23 cellular contexts compared by ENCODE assay signal in the genomic region with DNA sequence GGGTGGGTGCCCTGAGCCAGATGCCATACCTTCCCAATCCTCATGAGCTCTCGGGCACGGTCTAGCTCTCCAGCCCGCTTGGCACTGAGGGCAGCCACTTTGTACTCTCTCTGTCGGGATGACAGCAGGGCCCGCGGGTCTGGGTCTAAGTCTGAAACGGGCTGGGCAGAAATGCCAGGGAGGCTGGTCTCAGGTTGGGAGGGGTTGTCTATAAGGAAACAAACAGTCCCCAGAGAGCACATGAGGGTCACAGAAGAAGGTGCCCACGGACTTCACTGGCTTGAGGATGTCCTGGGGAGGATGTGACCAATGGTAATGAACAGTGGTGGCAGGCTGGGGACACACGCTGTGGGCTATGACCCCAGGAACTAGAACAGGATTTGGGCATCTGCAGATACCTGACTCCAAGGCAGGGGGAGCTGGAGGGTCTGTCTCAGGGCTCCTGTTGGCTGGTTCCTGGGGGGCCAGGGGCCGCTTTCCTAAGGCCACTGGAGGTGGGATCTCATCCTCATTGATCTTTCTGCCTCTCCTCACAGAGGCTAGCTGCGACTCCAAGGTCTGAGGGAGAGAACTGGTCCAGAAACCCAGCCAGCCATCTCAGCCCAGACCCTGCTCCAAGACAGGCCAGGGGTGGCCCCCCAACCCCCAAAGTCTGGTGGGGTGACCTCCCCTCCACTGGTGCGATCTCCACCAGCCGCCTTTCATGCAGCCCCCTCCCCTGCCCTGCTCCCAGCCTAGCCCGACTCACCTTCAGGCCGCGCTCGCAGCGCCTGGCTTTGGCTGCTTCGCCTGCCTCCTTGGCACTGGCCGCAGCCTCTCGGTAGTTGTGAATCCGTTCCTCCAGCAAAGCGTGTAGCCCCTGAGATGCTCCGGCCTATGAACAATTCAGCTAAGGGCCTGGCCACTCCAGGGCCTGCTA. TPM values are rescaled to one million over a fixed set of nuclear protein-coding genes. Genes with fewer than 3 reads are reported as not detected.
A peak's percentile ranks its signal among the peaks of the same experiment; 100 is the strongest.
DNase-seq lines count a peak whose midpoint lies in the region; ATAC-seq, FAIRE-seq and TF ChIP-seq lines count a peak whose summit lies in the region.
"Had no signal": no experiment of that assay in that cellular context is flagged by ENCODE, and none has a peak within 500 bp of the region (broad histone marks: within the 10 kb centered on the region; RNA-seq: fewer than 3 reads in every experiment).

No MANE protein-coding gene starts in this region.

- no peak overlapping the region for H3K9ac ChIP-seq in H9 (ENCODE audit: extremely low read depth, insufficient read length, low read length)
- no peak overlapping the region for H3K9ac ChIP-seq in K562 (ENCODE audit: insufficient read depth in 1 of 2, low read depth in 2 of 2, low read length in 2 of 2)
- H3K9ac ChIP-seq: BLaER1 had no signal

- in situ Hi-C loops in GM13976 (cut with MboI; ENCODE audit: low sequenced_read_pairs, unreplicated experiment), result no loop called here
- in situ Hi-C loops in K562 (cut with MboI), result no loop called here
- in situ Hi-C loops in G401 (cut with HindIII; ENCODE audit: low sequenced_read_pairs), result no loop called here

- no peaks in the 10 kb centered on the region for H3K9me3 Mint-ChIP-seq in H9
- H3K9me3 Mint-ChIP-seq in naive thymus-derived CD4-positive, alpha-beta T cell, result no peaks in the 10 kb centered on the region
- no peaks in the 10 kb centered on the region for H3K9me3 Mint-ChIP-seq in effector memory CD8-positive, alpha-beta T cell
- H3K9me3 Mint-ChIP-seq: CD4-positive, alpha-beta T cell; HFFc6 had no signal

- no peak overlapping the region for H2BK5ac ChIP-seq in H9 (ENCODE audit: insufficient read length, low read length)

- H2BK20ac ChIP-seq in H9 (ENCODE audit: low read depth, low read length, poor library complexity, severe bottlenecking), result no peak overlapping the region

- H3K4me1 Mint-ChIP-seq in H9, result peaks cover 5 to 7% of the 10 kb centered on the region in 2 experiments
- peaks cover 17 to 29% (median 23%) of the 10 kb centered on the region in 7 donors for H3K4me1 Mint-ChIP-seq in naive thymus-derived CD4-positive, alpha-beta T cell
- peaks cover 17 to 21% of the 10 kb centered on the region in 2 donors for H3K4me1 Mint-ChIP-seq in effector memory CD8-positive, alpha-beta T cell (ENCODE audit: low read depth in 2 of 2)

- no peak overlapping the region for H3K4me3 ChIP-seq in K562
- no peak overlapping the region for H3K4me3 ChIP-seq in naive thymus-derived CD4-positive, alpha-beta T cell (ENCODE audit: low read length)
- H3K4me3 ChIP-seq: BLaER1, SK-N-MC had no signal

- no peak for TF ChIP-seq POLR2A in K562 (conservative IDR thresholded peaks at IDR 0.05)

- no peaks in the 10 kb centered on the region for H3K27me3 ChIP-seq in H9 (ENCODE audit: insufficient read depth, low read length)
- no peaks in the 10 kb centered on the region for H3K27me3 ChIP-seq in K562 (ENCODE audit: control insufficient read depth in 2 of 2, insufficient read depth in 2 of 2, low read length in 2 of 2)
- H3K27me3 ChIP-seq in naive thymus-derived CD4-positive, alpha-beta T cell (ENCODE audit: control insufficient read depth in 2 of 2, insufficient read depth in 2 of 2, low read length in 2 of 2), result no peaks in the 10 kb centered on the region
- H3K27me3 ChIP-seq: BLaER1 had no signal

- H3K79me2 ChIP-seq in H9 (ENCODE audit: insufficient read depth, low read length), result no peaks in the 10 kb centered on the region
- peaks cover 12% of the 10 kb centered on the region for H3K79me2 ChIP-seq in K562 (ENCODE audit: control insufficient read depth, insufficient read depth, low read length)

- no peak overlapping the region for H3K27ac ChIP-seq in H9 (ENCODE audit: insufficient read length, low read depth, low read length)
- H3K27ac ChIP-seq in K562 (ENCODE audit: extremely low read depth, low read depth, low read length), result no peak overlapping the region
- H3K27ac ChIP-seq in naive thymus-derived CD4-positive, alpha-beta T cell (ENCODE audit: low read depth, low read length), result peak overlapping the region; percentile 3
- H3K27ac ChIP-seq: BLaER1, HL-60, SK-N-MC had no signal

- no peak for FAIRE-seq in K562 (lab: Jason Lieb, UNC)
- FAIRE-seq: GM19239, H54 had no signal

- no peak overlapping the region; a peak in 1 of 7 replicates for H3K27ac Mint-ChIP-seq in H9
- H3K27ac Mint-ChIP-seq in naive thymus-derived CD4-positive, alpha-beta T cell, result peak overlapping the region in 3 of 9 donors; percentile 30 to 71 (median 61)
- H3K27ac Mint-ChIP-seq in effector memory CD8-positive, alpha-beta T cell, result peak overlapping the region in 1 of 2 donors; percentile 49
- H3K27ac Mint-ChIP-seq: CD4-positive, alpha-beta T cell; HFFc6 had no signal

- H3K23ac ChIP-seq in H9 (ENCODE audit: insufficient read length, low read depth, low read length), result no peak overlapping the region

- POLR2A ChIA-PET in K562 (lab: Yijun Ruan, JAX), result interaction anchor here (0.9 to 2.7 kb wide), 3 partner anchors 9 to 31 kb away, joined by 4 to 12 read pairs (median 4); no protein-coding TSS in a partner anchor
- POLR2A ChIA-PET in naive thymus-derived CD4-positive, alpha-beta T cell (lab: Charles Lee), result interaction anchor here (0.6 kb wide), 1 partner anchor 24 kb away, joined by 4 read pairs; no protein-coding TSS in a partner anchor

- H3K56ac ChIP-seq in H9 (ENCODE audit: insufficient read length, low read depth, low read length), result no peak overlapping the region

- no peak overlapping the region for H3K14ac ChIP-seq in H9 (ENCODE audit: insufficient read depth, low read length)

- H3T11ph ChIP-seq in H9 (ENCODE audit: low read length), result no peak overlapping the region

- H4K91ac ChIP-seq in H9 (ENCODE audit: insufficient read length, low read depth, low read length), result no peak overlapping the region

- TF ChIP-seq RAD21 in K562 (CRISPR knock-in tag; conservative IDR thresholded peaks at IDR 0.05 in 1 of 2, IDR thresholded peaks at IDR 0.05 in 1 of 2), result no peak

- no peak overlapping the region for H2BK120ac ChIP-seq in H9 (ENCODE audit: low read depth, low read length, poor library complexity, severe bottlenecking)

- CTCF ChIA-PET in K562 (lab: Yijun Ruan, JAX; ENCODE audit: low intra/inter-chr PET ratio), result no interaction called here
- CTCF ChIA-PET in naive thymus-derived CD4-positive, alpha-beta T cell (lab: Charles Lee), result no interaction called here

- TF ChIP-seq CTCF in GM13976 (IDR thresholded peaks at IDR 0.05; ENCODE audit: borderline replicate concordance, control extremely low read depth, extremely low read depth, insufficient read depth, missing control alignments) (no peak), H9 (conservative IDR thresholded peaks at IDR 0.05) (peak; percentile 31; the same call in 1 of the 3 replicates), K562 (IDR thresholded peaks at IDR 0.05 in 2 of 3, conservative IDR thresholded peaks at IDR 0.05 in 1 of 3; ENCODE audit: insufficient read depth in 2 of 3, low read depth in 1 of 3, low read length in 3 of 3) (peak in 1 of 3 experiments; percentile 12; a peak in 1 of 6 replicates)

- no peak for TF ChIP-seq EP300 in K562 (IDR thresholded peaks at IDR 0.05; ENCODE audit: low read length)

- H3K36me3 ChIP-seq in K562 (ENCODE audit: control insufficient read depth, insufficient read depth, low read length), result peaks cover 94% of the 10 kb centered on the region
- H3K36me3 ChIP-seq in naive thymus-derived CD4-positive, alpha-beta T cell (ENCODE audit: control insufficient read depth in 2 of 3, insufficient read depth in 3 of 3, low read length in 3 of 3), result peaks cover 45 to 80% (median 62%) of the 10 kb centered on the region in 3 experiments

- no peak overlapping the region for H2BK15ac ChIP-seq in H9 (ENCODE audit: low read depth, low read length)

- intact Hi-C loops in K562 (cut with micrococcal nuclease), result no loop called here
- intact Hi-C loops in naive thymus-derived CD4-positive, alpha-beta T cell (cut with micrococcal nuclease), result loop anchor here (10.0 kb wide), 1 partner anchor 565 kb away; a partner anchor contains a TSS

- no peaks in the 10 kb centered on the region for H3K27me3 Mint-ChIP-seq in H9 (ENCODE audit: low read depth)
- H3K27me3 Mint-ChIP-seq in naive thymus-derived CD4-positive, alpha-beta T cell, result no peaks in the 10 kb centered on the region
- no peaks in the 10 kb centered on the region for H3K27me3 Mint-ChIP-seq in effector memory CD8-positive, alpha-beta T cell
- H3K27me3 Mint-ChIP-seq: CD4-positive, alpha-beta T cell had no signal

- DNase-seq in GM13976 (ENCODE audit: low spot score) (peak; percentile 33), H9 (no peak), K562 (ENCODE audit: extremely low read depth in 1 of 4, low spot score in 3 of 4) (no peak), G401 (ENCODE audit: low spot score) (no peak), DMS153 (lab: John Stamatoyannopoulos, UW) (no peak)
- DNase-seq in naive thymus-derived CD4-positive, alpha-beta T cell, result no peak
- DNase-seq in effector memory CD8-positive, alpha-beta T cell, result no peak
- DNase-seq: CD4-positive, alpha-beta T cell; GDM1; HFFc6; NCI-H1694; NCI-H2081; NCI-H2171 treated with DMSO at 0.1 percent for 48 hours; NCI-H446 treated with DMSO at 0.1 percent for 48 hours; NCI-H526 treated with DMSO at 0.1 percent for 48 hours; PC-3; SHP77 had no signal

- H3K4me1 ChIP-seq in H9 (ENCODE audit: insufficient read depth, low read length) (no peaks in the 10 kb centered on the region), K562 (replicated peaks in 1 of 2; ENCODE audit: control insufficient read depth in 2 of 2, insufficient read depth in 2 of 2, low read length in 2 of 2) (peaks cover 7 to 9% of the 10 kb centered on the region in 2 experiments; a peak in 4 of 5 replicates)
- H3K4me1 ChIP-seq in naive thymus-derived CD4-positive, alpha-beta T cell (ENCODE audit: control insufficient read depth in 2 of 2, insufficient read depth in 2 of 2, low read length in 2 of 2), result peaks cover 9 to 16% of the 10 kb centered on the region in 2 donors

- no peaks in the 10 kb centered on the region for H4K20me1 ChIP-seq in H9 (ENCODE audit: control insufficient read depth, insufficient read depth, insufficient read length)
- H4K20me1 ChIP-seq in K562 (replicated peaks; ENCODE audit: control insufficient read depth, insufficient read depth, low read length), result peaks cover 3% of the 10 kb centered on the region; the same call in 1 of the 2 replicates

- H3K9me3 ChIP-seq in H9 (ENCODE audit: control insufficient read depth, low read depth, low read length) (no peaks in the 10 kb centered on the region), K562 (replicated peaks; ENCODE audit: control insufficient read depth, insufficient read depth, low read depth, low read length) (no peaks in the 10 kb centered on the region)
- H3K9me3 ChIP-seq in naive thymus-derived CD4-positive, alpha-beta T cell (ENCODE audit: control insufficient read depth in 2 of 3, low read length in 3 of 3), result no peaks in the 10 kb centered on the region
- H3K9me3 ChIP-seq: BLaER1 had no signal

- ATAC-seq in K562, result no peak
- ATAC-seq in naive thymus-derived CD4-positive, alpha-beta T cell, result no peak
- ATAC-seq in HG03565 (IDR thresholded peaks at IDR 0.05; ENCODE audit: unreplicated experiment), result no peak
- no peak for ATAC-seq in effector memory CD8-positive, alpha-beta T cell (replicated peaks)
- ATAC-seq: PC-3 had no signal

- no peak overlapping the region for H4K5ac ChIP-seq in H9 (ENCODE audit: insufficient read length, low read depth, low read length)

- H2AK5ac ChIP-seq in H9 (ENCODE audit: insufficient read length, low read length), result no peak overlapping the region

- no peaks in the 10 kb centered on the region for H3K79me1 ChIP-seq in H9 (ENCODE audit: insufficient read depth, low read depth, low read length, poor library complexity, severe bottlenecking)

- no peak overlapping the region for H3K18ac ChIP-seq in H9 (ENCODE audit: insufficient read length, low read depth, low read length)

- BruUV-seq in K562 (replicated peaks; lab: Mats Ljungman, UMichigan), result no TSS peak

- H3K4me2 ChIP-seq in H9 (ENCODE audit: insufficient read depth, insufficient read length, low read length) (no peak overlapping the region), K562 (ENCODE audit: insufficient read depth, low read length) (no peak overlapping the region)
- H3K4me2 ChIP-seq: BLaER1 had no signal

- peaks cover 38 to 88% (median 82%) of the 10 kb centered on the region in 3 experiments for H3K36me3 Mint-ChIP-seq in H9 (ENCODE audit: insufficient read depth in 1 of 3, low read depth in 3 of 3)
- peaks cover 15 to 55% (median 29%) of the 10 kb centered on the region in 5 donors for H3K36me3 Mint-ChIP-seq in naive thymus-derived CD4-positive, alpha-beta T cell
- peaks cover 85% of the 10 kb centered on the region for H3K36me3 Mint-ChIP-seq in effector memory CD8-positive, alpha-beta T cell (ENCODE audit: insufficient read depth)

- H3K23me2 ChIP-seq in H9 (ENCODE audit: insufficient read length, low read depth, low read length, poor library complexity, severe bottlenecking), result no peaks in the 10 kb centered on the region

- H3K9me1 ChIP-seq in K562 (ENCODE audit: control insufficient read depth, insufficient read depth, low read length), result peaks cover 5% of the 10 kb centered on the region

- no peak overlapping the region for H2BK12ac ChIP-seq in H9 (ENCODE audit: insufficient read length, low read depth, low read length)

- H2AFZ ChIP-seq in H9 (ENCODE audit: low read length) (no peak overlapping the region), K562 (ENCODE audit: low read depth, low read length) (no peak overlapping the region)

- H3K4me3 Mint-ChIP-seq in H9, result no peak overlapping the region
- no peak overlapping the region for H3K4me3 Mint-ChIP-seq in naive thymus-derived CD4-positive, alpha-beta T cell
- no peak overlapping the region for H3K4me3 Mint-ChIP-seq in effector memory CD8-positive, alpha-beta T cell
- H3K4me3 Mint-ChIP-seq: CD4-positive, alpha-beta T cell; HFFc6 had no signal

- H4K8ac ChIP-seq in H9 (replicated peaks; ENCODE audit: insufficient read length, low read depth, low read length), result no peak overlapping the region

- no peak overlapping the region for H3K4ac ChIP-seq in H9 (ENCODE audit: low read depth, low read length)

- whole genome bisulfite sequencing in H9 (ENCODE audit: extremely low coverage, insufficient read length, low lambda C conversion rate), result no CpG with 5 or more reads among the region's 24 CpGs
- whole genome bisulfite sequencing in K562 (ENCODE audit: insufficient coverage, low coverage, missing lambda C conversion rate), result 96% methylated on average over 24 of the region's 24 CpGs

RNA-seq across cellular contexts. Expression of a gene that starts 6.1 kb away (rescaled TPM):
- 21.7 and 24.3 TPM in 2 replicates for total RNA-seq in H9 (2021)
- total RNA-seq in K562 (2011; cell fraction: chromatin; rRNA removed; ENCODE audit: low replicate concordance), result 70.2 and 156 TPM in 2 replicates
- 81.2 and 87.4 TPM in 2 replicates for total RNA-seq in K562 (2011; cell fraction: nucleolus; rRNA removed)
- total RNA-seq in K562 (2011; cell fraction: nucleoplasm; rRNA removed), result 68.6 and 74.7 TPM in 2 replicates
- 25.5 and 29.7 TPM in 2 replicates for total RNA-seq in K562 (2014; rRNA removed)
- total RNA-seq in K562 (2014; rRNA removed; fragmentation: Illumina TruSeq; extraction: Trizol), result 19.4 and 20.2 TPM in 2 replicates
- total RNA-seq in K562 (2015; rRNA removed; fragmentation: Illumina TruSeq; extraction: Trizol), result 25.3 and 28.6 TPM in 2 replicates
- 27.7 and 33.6 TPM in 2 replicates for total RNA-seq in K562 (2021)
- 12.6 and 18.9 TPM in 2 replicates for polyA plus RNA-seq in K562 (2011; rRNA removed)
- polyA plus RNA-seq in K562 (2011; cell fraction: cytosol; rRNA removed), result 9.4 and 12.9 TPM in 2 replicates
- 103 and 117 TPM in 2 replicates for polyA plus RNA-seq in K562 (2011; cell fraction: nucleus; rRNA removed)
- polyA plus RNA-seq in K562 (2012), result 23.4 and 39.3 TPM in 2 replicates
- 21.1 and 25.8 TPM in 2 replicates for polyA plus RNA-seq in K562 (2014; fragmentation: Illumina TruSeq; extraction: Trizol)
- polyA plus RNA-seq in K562 (2014; fragmentation: Nextera tagmentation; extraction: Ambion mirVana), result 1 to 10 TPM; 1.2 to 1.5 TPM
- polyA plus RNA-seq in K562 (2014; rRNA removed), result 22.7 and 25.6 TPM in 2 replicates
- polyA minus RNA-seq in K562 (2011; rRNA and poly(A)+ RNA removed), result 11.8 and 12.0 TPM in 2 replicates
- 18.3 and 21.1 TPM in 2 replicates for polyA minus RNA-seq in K562 (2011; cell fraction: cytosol; rRNA and poly(A)+ RNA removed)
- 39.9 and 50.9 TPM in 2 replicates for polyA minus RNA-seq in K562 (2011; cell fraction: nucleus; rRNA and poly(A)+ RNA removed)
- 10 to 100 TPM; 44.5 to 91.2 (median 58.3) TPM for total RNA-seq in naive thymus-derived CD4-positive, alpha-beta T cell
- polyA plus RNA-seq in naive thymus-derived CD4-positive, alpha-beta T cell, result 10 to 100 TPM in 1 of 2 donors, 1 to 10 TPM in 1; 5.2 to 16.7 TPM
- 25.9 and 37.3 TPM in 2 replicates for total RNA-seq in G401 (2014; rRNA removed; shearing (Covaris generic))

RNA-seq across cellular contexts. Expression of a gene that starts 44.3 kb away (rescaled TPM):
- total RNA-seq in H9 (2021) (44.3 and 46.4 TPM in 2 replicates), K562 (2014; rRNA removed) (70.5 and 74.5 TPM in 2 replicates), K562 (2014; rRNA removed; fragmentation: Illumina TruSeq; extraction: Trizol) (66.7 and 69.9 TPM in 2 replicates), K562 (2015; rRNA removed; fragmentation: Illumina TruSeq; extraction: Trizol) (66.6 and 69.7 TPM in 2 replicates), K562 (2021) (65.8 and 72.0 TPM in 2 replicates)
- 88.1 and 106 TPM in 2 replicates for total RNA-seq in K562 (2011; cell fraction: chromatin; rRNA removed; ENCODE audit: low replicate concordance)
- total RNA-seq in K562 (2011; cell fraction: nucleolus; rRNA removed), result 51.9 and 58.0 TPM in 2 replicates
- 48.1 and 55.9 TPM in 2 replicates for total RNA-seq in K562 (2011; cell fraction: nucleoplasm; rRNA removed)
- polyA plus RNA-seq in K562 (2011; rRNA removed) (80.7 and 91.8 TPM in 2 replicates), K562 (2014; fragmentation: Illumina TruSeq; extraction: Trizol) (82.6 and 91.6 TPM in 2 replicates), K562 (2014; fragmentation: Nextera tagmentation; extraction: Ambion mirVana) (10 to 100 TPM; 26.4 to 46.9 TPM), K562 (2014; rRNA removed) (61.7 and 63.5 TPM in 2 replicates)
- polyA plus RNA-seq in K562 (2011; cell fraction: cytosol; rRNA removed), result 59.6 and 80.5 TPM in 2 replicates
- 53.3 and 69.5 TPM in 2 replicates for polyA plus RNA-seq in K562 (2011; cell fraction: nucleus; rRNA removed)
- 42.5 and 53.0 TPM in 2 replicates for polyA plus RNA-seq in K562 (2012)
- 103 and 109 TPM in 2 replicates for polyA minus RNA-seq in K562 (2011; rRNA and poly(A)+ RNA removed)
- polyA minus RNA-seq in K562 (2011; cell fraction: cytosol; rRNA and poly(A)+ RNA removed), result 47.2 and 49.7 TPM in 2 replicates
- 26.9 and 57.0 TPM in 2 replicates for polyA minus RNA-seq in K562 (2011; cell fraction: nucleus; rRNA and poly(A)+ RNA removed)
- total RNA-seq in naive thymus-derived CD4-positive, alpha-beta T cell, result 10 to 100 TPM in 1 of 5 experiments, 1 to 10 TPM in 3, under 1 TPM in 1; 0.97 to 25.2 (median 1.3) TPM
- polyA plus RNA-seq in naive thymus-derived CD4-positive, alpha-beta T cell, result under 1 TPM in 1 of 2 donors, not detected in 1; 0.74 TPM
- total RNA-seq in G401 (2014; rRNA removed; shearing (Covaris generic)), result 23.9 and 37.5 TPM in 2 replicates

RNA-seq across cellular contexts. Expression of a gene that starts 44.5 kb away (rescaled TPM):
- total RNA-seq in H9 (2021) (87.2 and 89.9 TPM in 2 replicates), K562 (2014; rRNA removed) (53.6 and 64.4 TPM in 2 replicates), K562 (2014; rRNA removed; fragmentation: Illumina TruSeq; extraction: Trizol) (67.5 and 71.8 TPM in 2 replicates), K562 (2015; rRNA removed; fragmentation: Illumina TruSeq; extraction: Trizol) (51.0 and 58.7 TPM in 2 replicates), K562 (2021) (115 and 122 TPM in 2 replicates)
- 109 and 156 TPM in 2 replicates for total RNA-seq in K562 (2011; cell fraction: chromatin; rRNA removed; ENCODE audit: low replicate concordance)
- total RNA-seq in K562 (2011; cell fraction: nucleolus; rRNA removed), result 69.1 and 85.2 TPM in 2 replicates
- total RNA-seq in K562 (2011; cell fraction: nucleoplasm; rRNA removed), result 122 and 176 TPM in 2 replicates
- polyA plus RNA-seq in K562 (2011; rRNA removed) (89.2 and 108 TPM in 2 replicates), K562 (2014; fragmentation: Illumina TruSeq; extraction: Trizol) (120 and 133 TPM in 2 replicates), K562 (2014; fragmentation: Nextera tagmentation; extraction: Ambion mirVana) (100 to 1,000 TPM; 126 to 198 TPM), K562 (2014; rRNA removed) (54.8 and 58.6 TPM in 2 replicates)
- 37.6 and 47.6 TPM in 2 replicates for polyA plus RNA-seq in K562 (2011; cell fraction: cytosol; rRNA removed)
- polyA plus RNA-seq in K562 (2011; cell fraction: nucleus; rRNA removed), result 109 and 157 TPM in 2 replicates
- 86.3 and 96.6 TPM in 2 replicates for polyA plus RNA-seq in K562 (2012)
- polyA minus RNA-seq in K562 (2011; rRNA and poly(A)+ RNA removed), result 138 and 184 TPM in 2 replicates
- polyA minus RNA-seq in K562 (2011; cell fraction: cytosol; rRNA and poly(A)+ RNA removed), result 40.4 and 45.1 TPM in 2 replicates
- polyA minus RNA-seq in K562 (2011; cell fraction: nucleus; rRNA and poly(A)+ RNA removed), result 43.6 and 99.0 TPM in 2 replicates
- 10 to 100 TPM; 62.1 to 98.7 (median 81.6) TPM for total RNA-seq in naive thymus-derived CD4-positive, alpha-beta T cell
- 10 to 100 TPM; 34.7 to 35.9 TPM for polyA plus RNA-seq in naive thymus-derived CD4-positive, alpha-beta T cell
- total RNA-seq in G401 (2014; rRNA removed; shearing (Covaris generic)), result 22.8 and 34.3 TPM in 2 replicates
